8 cellular contexts compared by ENCODE assay signal in genomic region chr22:22431271-22432220, GRCh38.
DNase-seq lines count a peak whose midpoint lies in the region; ATAC-seq and TF ChIP-seq lines count a peak whose summit lies in the region.

No MANE protein-coding gene starts in this region.

- no peaks in the 10 kb centered on the region for H4K20me1 ChIP-seq in HCT116 (ENCODE audit: insufficient read depth)

- no peak overlapping the region for H3K9ac ChIP-seq in HCT116 (ENCODE audit: low read length)

- peak; percentile 15 to 54 (median 34) for DNase-seq in CD4-positive, alpha-beta T cell
- peak; percentile 34 for DNase-seq in HCT116 (ENCODE audit: low read depth, low spot score)
- DNase-seq in NCI-H748 treated with DMSO at 0.1 percent for 48 hours (lab: John Stamatoyannopoulos, UW), result peak; percentile 35
- DNase-seq in activated CD8-positive, alpha-beta memory T cell treated with anti-CD3 and anti-CD28 coated beads for 24 hours, result peak; percentile 82
- DNase-seq in epithelial cell of proximal tubule (ENCODE audit: low read depth), result peak; percentile 1
- DNase-seq in natural killer cell, result peak; percentile 33
- DNase-seq in superior temporal gyrus (ENCODE audit: extremely low spot score), result peak; percentile 67

- peaks cover 11% of the 10 kb centered on the region for H3K27me3 Mint-ChIP-seq in CD4-positive, alpha-beta T cell
- peaks cover 13 to 37% of the 10 kb centered on the region in 2 donors for H3K27me3 Mint-ChIP-seq in natural killer cell (ENCODE audit: low read depth in 2 of 2)

- no peaks in the 10 kb centered on the region for H3K9me3 ChIP-seq in CD4-positive, alpha-beta T cell (ENCODE audit: control insufficient read depth, low read length)
- H3K9me3 ChIP-seq in HCT116 (ENCODE audit: control insufficient read depth in 1 of 2, insufficient read depth in 1 of 2, low read depth in 1 of 2, low read length in 2 of 2), result no peaks in the 10 kb centered on the region

- H3K4me3 ChIP-seq in HCT116 (replicated peaks in 1 of 2; ENCODE audit: low read depth in 1 of 2, low read length in 2 of 2) (no peak overlapping the region), epithelial cell of proximal tubule (ENCODE audit: low read depth, low read length) (no peak overlapping the region)

- H3K4me3 Mint-ChIP-seq in CD4-positive, alpha-beta T cell, result no peak overlapping the region
- H3K4me3 Mint-ChIP-seq in natural killer cell, result no peak overlapping the region

- no peaks in the 10 kb centered on the region for H3K36me3 Mint-ChIP-seq in CD4-positive, alpha-beta T cell (ENCODE audit: low read depth)
- H3K36me3 Mint-ChIP-seq in natural killer cell, result no peaks in the 10 kb centered on the region

- H3K4me1 ChIP-seq in HCT116 (ENCODE audit: control insufficient read depth in 1 of 2, insufficient read depth in 2 of 2, low read length in 2 of 2), result no peaks in the 10 kb centered on the region

- BruUV-seq in HCT116 (replicated peaks; lab: Mats Ljungman, UMichigan), result no TSS peak

- peak; percentile 65 for ATAC-seq in CD4-positive, alpha-beta T cell (ENCODE audit: poor library complexity)
- peak; percentile 99 for ATAC-seq in HCT116
- peak; percentile 69 to 91 (median 75) for ATAC-seq in natural killer cell
- no peak for ATAC-seq in HG03520 (IDR thresholded peaks at IDR 0.05; ENCODE audit: unreplicated experiment)

- POLR2A ChIA-PET in CD4-positive, alpha-beta T cell (lab: Charles Lee), result no interaction called here
- POLR2A ChIA-PET in HCT116 (lab: Charles Lee), result no interaction called here

- no peak for TF ChIP-seq POLR2A in HCT116 (IDR thresholded peaks at IDR 0.05; ENCODE audit: borderline replicate concordance, extremely low read depth, insufficient read depth, insufficient read length)

- no peaks in the 10 kb centered on the region for H3K4me1 Mint-ChIP-seq in CD4-positive, alpha-beta T cell (ENCODE audit: low read depth)
- no peaks in the 10 kb centered on the region for H3K4me1 Mint-ChIP-seq in natural killer cell

- H2AFZ ChIP-seq in HCT116 (ENCODE audit: low read depth, low read length, poor library complexity, severe bottlenecking), result no peak overlapping the region

- peak; percentile 66 for TF ChIP-seq CTCF in CD4-positive, alpha-beta T cell (IDR thresholded peaks at IDR 0.05)
- TF ChIP-seq CTCF in HCT116 (IDR thresholded peaks at IDR 0.05 in 2 of 3, conservative IDR thresholded peaks at IDR 0.05 in 1 of 3; ENCODE audit: borderline replicate concordance in 1 of 3, insufficient read depth in 1 of 3, low read depth in 2 of 3, low read length in 2 of 3) (peak; percentile 51 to 64 (median 64)), epithelial cell of proximal tubule (conservative IDR thresholded peaks at IDR 0.05; ENCODE audit: low read depth, low read length) (peak; percentile 68), natural killer cell (IDR thresholded peaks at IDR 0.05) (peak; percentile 67)

- peak; percentile 52; the same call in 1 of the 2 replicates for TF ChIP-seq RAD21 in HCT116 (IDR thresholded peaks at IDR 0.05; ENCODE audit: low read depth)

- CTCF ChIA-PET in CD4-positive, alpha-beta T cell (lab: Charles Lee), result interaction anchor here (0.6 kb wide), 2 partner anchors 24 to 27 kb away, joined by 3 read pairs; no protein-coding TSS in a partner anchor
- CTCF ChIA-PET in HCT116 (lab: Charles Lee), result interaction anchor here (0.6 to 2.9 kb wide), 9 partner anchors 9 to 523 kb away, joined by 3 to 18 read pairs (median 5); no protein-coding TSS in a partner anchor

- RAD21 ChIA-PET in HCT116 (lab: Charles Lee; ENCODE audit: low non-redundant PET in 1 of 2, low total read pairs in 2 of 2, uncharacterized antibody in 2 of 2, unreplicated experiment in 2 of 2), result no interaction called here

- no peaks in the 10 kb centered on the region for H3K9me2 ChIP-seq in HCT116 (ENCODE audit: insufficient read depth)

- no peak overlapping the region for H3K27ac Mint-ChIP-seq in CD4-positive, alpha-beta T cell
- no peak overlapping the region for H3K27ac Mint-ChIP-seq in natural killer cell

- H3K36me3 ChIP-seq in HCT116 (ENCODE audit: control insufficient read depth in 1 of 2, insufficient read depth in 2 of 2, low read length in 2 of 2), result no peaks in the 10 kb centered on the region

- no peaks in the 10 kb centered on the region for H3K27me3 ChIP-seq in CD4-positive, alpha-beta T cell (ENCODE audit: control insufficient read depth, insufficient read depth, low read length)
- H3K27me3 ChIP-seq in HCT116 (ENCODE audit: insufficient read depth, low read length), result peaks cover 19% of the 10 kb centered on the region

- no peak overlapping the region for H3K4me2 ChIP-seq in HCT116 (ENCODE audit: low read length)

- no peaks in the 10 kb centered on the region for H3K79me2 ChIP-seq in HCT116 (ENCODE audit: insufficient read depth, low read length)

- intact Hi-C loops in CD4-positive, alpha-beta T cell (cut with DNase I, micrococcal nuclease), result no loop called here
- intact Hi-C loops in HCT116 (cut with micrococcal nuclease), result no loop called here
- intact Hi-C loops in natural killer cell (cut with micrococcal nuclease), result no loop called here

- H3K27ac ChIP-seq in CD4-positive, alpha-beta T cell (ENCODE audit: low read depth, low read length), result no peak overlapping the region
- no peak overlapping the region for H3K27ac ChIP-seq in HCT116 (ENCODE audit: low read depth, low read length)

- H3K9me3 Mint-ChIP-seq in CD4-positive, alpha-beta T cell, result no peaks in the 10 kb centered on the region
- no peaks in the 10 kb centered on the region for H3K9me3 Mint-ChIP-seq in natural killer cell

TF ChIP-seq in HCT116, 20 proteins besides CTCF, POLR2A, EP300 and RAD21:
- TF ChIP-seq MAX (IDR thresholded peaks at IDR 0.05) (no peak), EZH2 (IDR thresholded peaks at IDR 0.05) (no peak), ELF1 (IDR thresholded peaks at IDR 0.05; ENCODE audit: borderline replicate concordance, low read depth) (no peak), REST (IDR thresholded peaks at IDR 0.05; ENCODE audit: low read depth) (no peak), TCF7L2 (IDR thresholded peaks at IDR 0.05; ENCODE audit: borderline replicate concordance, extremely low read depth, insufficient read depth, insufficient read length) (no peak), EZH2phosphoT487 (IDR thresholded peaks at IDR 0.05; ENCODE audit: borderline replicate concordance) (no peak), JUND (IDR thresholded peaks at IDR 0.05) (no peak), SIN3A (IDR thresholded peaks at IDR 0.05; ENCODE audit: low read depth) (no peak), SRF (IDR thresholded peaks at IDR 0.05; ENCODE audit: low read depth) (no peak), CBX3 (IDR thresholded peaks at IDR 0.05; ENCODE audit: low read depth) (no peak), YY1 (IDR thresholded peaks at IDR 0.05; ENCODE audit: extremely low read depth, insufficient replicate concordance, low read depth, low read length) (no peak), SP1 (IDR thresholded peaks at IDR 0.05; ENCODE audit: low read depth) (no peak), EGR1 (IDR thresholded peaks at IDR 0.05; ENCODE audit: low read depth) (no peak), ZNF274 (IDR thresholded peaks at IDR 0.05; ENCODE audit: low read depth, low read length) (no peak), ZBTB33 (IDR thresholded peaks at IDR 0.05; ENCODE audit: extremely low read depth, insufficient replicate concordance, low read length) (no peak), FOSL1 (IDR thresholded peaks at IDR 0.05; ENCODE audit: low read depth) (no peak), CEBPB (IDR thresholded peaks at IDR 0.05; ENCODE audit: low read depth) (no peak), ZFX (IDR thresholded peaks at IDR 0.05) (no peak), POLR2AphosphoS5 (IDR thresholded peaks at IDR 0.05; ENCODE audit: low read depth, low read length) (no peak)
TF ChIP-seq in HCT116: peak in this region for 0.

Comparison
In these comparisons a context has a peak if more than half of its experiments do, and no peak if none do; other contexts are left out.
1. DNase-seq: peak in every context shown above with its lines; median percentile 82 in activated CD8-positive, alpha-beta memory T cell treated with anti-CD3 and anti-CD28 coated beads for 24 hours; 67 in superior temporal gyrus; 35 in NCI-H748 treated with DMSO at 0.1 percent for 48 hours; 34 in CD4-positive, alpha-beta T cell; 34 in HCT116; 33 in natural killer cell; 1 in epithelial cell of proximal tubule.